Comparison of ENCODE assay signal across 20 cellular contexts in genomic region chrX:29858714-29859113, GRCh38.
A peak's percentile ranks its signal among the peaks of the same experiment; 100 is the strongest.
DNase-seq lines count a peak whose midpoint lies in the region; ATAC-seq, FAIRE-seq and TF ChIP-seq lines count a peak whose summit lies in the region.
"Had no signal": no experiment of that assay in that cellular context is flagged by ENCODE, and none has a peak within 500 bp of the region (broad histone marks: within the 10 kb centered on the region; RNA-seq: fewer than 3 reads in every experiment).

No MANE protein-coding gene starts in this region.

- H3K4me3 ChIP-seq in fibroblast of villous mesenchyme (ENCODE audit: low read depth, low read length): no peak overlapping the region
- H3K4me3 ChIP-seq in smooth muscle cell: no peak overlapping the region

- no peaks in the 10 kb centered on the region for H3K4me1 ChIP-seq in smooth muscle cell (ENCODE audit: low read depth)

- no peak overlapping the region for H3K4me2 ChIP-seq in smooth muscle cell

- no peak for ATAC-seq in GM19351 (IDR thresholded peaks at IDR 0.05; ENCODE audit: unreplicated experiment)
- ATAC-seq: activated CD4-positive, alpha-beta T cell treated with anti-CD3 and anti-CD28 coated beads for 36 hours; HCT116; left ventricle myocardium superior had no signal

- H3K9me3 ChIP-seq in smooth muscle cell (replicated peaks; ENCODE audit: low read depth): no peaks in the 10 kb centered on the region

- TF ChIP-seq POLR2A in GM12891 (IDR thresholded peaks at IDR 0.05; ENCODE audit: low read depth, low read length): no peak

- H2AFZ ChIP-seq in smooth muscle cell (ENCODE audit: low read depth): no peak overlapping the region

- H3K27ac ChIP-seq in smooth muscle cell (ENCODE audit: low read depth): no peak overlapping the region

- no peak for TF ChIP-seq CTCF in fibroblast of villous mesenchyme (IDR thresholded peaks at IDR 0.05; ENCODE audit: insufficient read depth, low read depth, low read length)
- TF ChIP-seq CTCF in smooth muscle cell (IDR thresholded peaks at IDR 0.05; ENCODE audit: borderline replicate concordance, insufficient read depth, poor library complexity, severe bottlenecking): no peak

- FAIRE-seq in GM12891 (lab: Jason Lieb, UNC): no peak
- FAIRE-seq: endometrium had no signal

- H4K20me1 ChIP-seq in smooth muscle cell (ENCODE audit: low read depth): no peaks in the 10 kb centered on the region

- no peaks in the 10 kb centered on the region for H3K27me3 ChIP-seq in smooth muscle cell (ENCODE audit: low read depth)

- DNase-seq in AG08396 (ENCODE audit: low spot score): peak; percentile 6
- peak; percentile 23 for DNase-seq in HS-27A (ENCODE audit: low read depth)
- DNase-seq in amniotic stem cell (lab: John Stamatoyannopoulos, UW): peak; percentile 17
- peak; percentile 3 for DNase-seq in fibroblast of villous mesenchyme (ENCODE audit: low read depth)
- no peak for DNase-seq in smooth muscle cell (lab: John Stamatoyannopoulos, UW; ENCODE audit: unreplicated experiment)
- no peak for DNase-seq in GM12891 (ENCODE audit: insufficient read length, low spot score)
- DNase-seq in NCI-H2107 (lab: John Stamatoyannopoulos, UW): no peak
- DNase-seq: activated CD4-positive, alpha-beta T cell treated with anti-CD3 and anti-CD28 coated beads for 36 hours; activated gamma-delta T cell; DND-41; Kasumi-1; left ventricle myocardium superior; NCI-H146; NCI-H2227 treated with DMSO at 0.1 percent for 48 hours; NK-92 treated with Interleukin-12 subunit alpha and Interleukin-12 subunit beta, amount 100 ng/mL, for 24 hours; occipital lobe; RPMI8226 had no signal

- no peaks in the 10 kb centered on the region for H3F3A ChIP-seq in smooth muscle cell (ENCODE audit: low read depth)

- no peaks in the 10 kb centered on the region for H3K79me2 ChIP-seq in smooth muscle cell (ENCODE audit: low read depth)

- no peak overlapping the region for H3K9ac ChIP-seq in smooth muscle cell (ENCODE audit: low read depth)

- H3K36me3 ChIP-seq in smooth muscle cell (ENCODE audit: low read depth): no peaks in the 10 kb centered on the region

TF ChIP-seq in GM12891, 5 proteins besides CTCF, POLR2A, EP300 and RAD21:
- TF ChIP-seq SPI1 (IDR thresholded peaks at IDR 0.05; ENCODE audit: low read depth, low read length): no peak
- no peak for TF ChIP-seq POU2F2 (IDR thresholded peaks at IDR 0.05; ENCODE audit: low read depth, low read length)

Comparison
In these comparisons a context has a peak if more than half of its experiments do, and no peak if none do; other contexts are left out.
1. DNase-seq: peak in AG08396 (single experiment), HS-27A (single experiment), amniotic stem cell (single experiment) and fibroblast of villous mesenchyme (single experiment); none in smooth muscle cell (single experiment), GM12891 (single experiment) and NCI-H2107 (single experiment).